Comparison of ENCODE assay signal across 25 cellular contexts in the genomic region with DNA sequence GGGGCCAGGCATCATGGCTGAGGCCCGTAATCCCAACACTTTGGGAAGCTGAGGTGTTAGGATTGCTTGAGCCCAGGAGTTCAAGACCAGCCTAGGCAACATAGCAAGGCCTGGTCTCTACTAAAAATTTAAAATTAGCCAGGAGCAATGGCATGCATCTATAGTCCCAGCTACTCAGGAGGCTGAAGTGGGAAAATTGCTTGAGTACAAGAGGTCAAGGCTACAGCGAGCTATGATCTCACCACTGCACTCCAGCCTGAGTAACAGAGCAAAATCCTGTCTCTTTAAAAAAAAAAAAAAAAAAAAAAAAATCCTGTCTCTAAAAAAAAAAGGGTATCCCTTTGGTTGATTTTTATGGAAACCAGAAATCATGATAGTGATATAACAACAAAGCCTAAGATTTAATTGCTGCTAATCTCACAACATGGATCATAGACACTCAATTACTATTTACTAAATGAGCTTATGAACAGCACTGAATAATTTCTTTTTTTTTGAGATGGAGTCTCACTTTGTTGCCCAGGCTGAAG. TPM values are rescaled to one million over a fixed set of nuclear protein-coding genes. Genes with fewer than 3 reads are reported as not detected.
DNase-seq lines count a peak whose midpoint lies in the region; ATAC-seq, FAIRE-seq and TF ChIP-seq lines count a peak whose summit lies in the region.
"Had no signal": no experiment of that assay in that cellular context is flagged by ENCODE, and none has a peak within 500 bp of the region (broad histone marks: within the 10 kb centered on the region; RNA-seq: fewer than 3 reads in every experiment).

No MANE protein-coding gene starts in this region.

- H3K9me3 ChIP-seq in HepG2 (ENCODE audit: low read length) (no peaks in the 10 kb centered on the region), right lobe of liver (no peaks in the 10 kb centered on the region)
- H3K9me3 ChIP-seq: BLaER1 had no signal

- H3K36me3 ChIP-seq in HepG2 (replicated peaks in 1 of 2; ENCODE audit: control insufficient read depth in 1 of 2, insufficient read depth in 2 of 2, low read length in 2 of 2), result peaks cover 0 to 15% of the 10 kb centered on the region in 2 experiments; a peak in 3 of 5 replicates
- no peaks in the 10 kb centered on the region for H3K36me3 ChIP-seq in right lobe of liver
- no peaks in the 10 kb centered on the region for H3K36me3 ChIP-seq in brain microvascular endothelial cell (replicated peaks)

- H3K4me1 ChIP-seq in HepG2 (ENCODE audit: insufficient read depth, low read length) (peaks cover 20% of the 10 kb centered on the region), right lobe of liver (no peaks in the 10 kb centered on the region)
- H3K4me1 ChIP-seq: BLaER1, Caco-2 had no signal

- in situ Hi-C loops in HepG2 (cut with HindIII; ENCODE audit: extremely low pct_ligation_motif_present, low pct_unique_long_range_greater_than_20kb) (no loop called here), brain microvascular endothelial cell (cut with HindIII; ENCODE audit: low pct_ligation_motif_present, low sequenced_read_pairs) (no loop called here)

- peaks cover 42% of the 10 kb centered on the region for H3K36me3 Mint-ChIP-seq in nephron progenitor cell (ENCODE audit: low read depth)

- CTCF ChIA-PET in HepG2 (lab: Yijun Ruan, JAX; ENCODE audit: low intra/inter-chr PET ratio, low total read pairs), result no interaction called here

- no peaks in the 10 kb centered on the region for H3K79me2 ChIP-seq in HepG2 (ENCODE audit: insufficient read depth, low read length)

- TF ChIP-seq RAD21 in HepG2 (CRISPR knock-in tag; IDR thresholded peaks at IDR 0.05), result no peak

- H2AFZ ChIP-seq in HepG2 (ENCODE audit: low read length), result no peak overlapping the region

- WGBS in HepG2 (ENCODE audit: low lambda C conversion rate), result 38% methylated on average over 2 of the region's 2 CpGs
- WGBS in right lobe of liver (ENCODE audit: insufficient coverage, low coverage, low lambda C conversion rate, missing lambda C conversion rate), result 75% methylated on average over 2 of the region's 2 CpGs

- H3K9me3 Mint-ChIP-seq in nephron progenitor cell, result no peaks in the 10 kb centered on the region
- H3K9me3 Mint-ChIP-seq: CD4-positive, alpha-beta T cell had no signal

- intact Hi-C loops in HepG2 (cut with micrococcal nuclease; ENCODE audit: unreplicated experiment) (no loop called here), right lobe of liver (cut with DNase I) (no loop called here)

- H3K27me3 Mint-ChIP-seq in nephron progenitor cell (ENCODE audit: low read depth, poor library complexity), result peaks cover 5% of the 10 kb centered on the region
- H3K27me3 Mint-ChIP-seq: CD4-positive, alpha-beta T cell had no signal

- peak overlapping the region; percentile 51 for H3K27ac Mint-ChIP-seq in nephron progenitor cell
- H3K27ac Mint-ChIP-seq: CD4-positive, alpha-beta T cell had no signal

- TF ChIP-seq POLR2A in HepG2 (IDR thresholded peaks at IDR 0.05; ENCODE audit: insufficient read depth in 1 of 2, low read depth in 2 of 2, low read length in 2 of 2) (no peak), right lobe of liver (IDR thresholded peaks at IDR 0.05) (no peak)

- no peaks in the 10 kb centered on the region for H4K20me1 ChIP-seq in HepG2 (ENCODE audit: insufficient read depth, low read length)
- H4K20me1 ChIP-seq: BLaER1 had no signal

- no peak overlapping the region for H3K4me3 Mint-ChIP-seq in nephron progenitor cell
- H3K4me3 Mint-ChIP-seq: CD4-positive, alpha-beta T cell had no signal

- ATAC-seq in HepG2 (peak; percentile 86), right lobe of liver (no peak), HG03378 (IDR thresholded peaks at IDR 0.05; ENCODE audit: unreplicated experiment) (no peak), HG02642 (IDR thresholded peaks at IDR 0.05; ENCODE audit: poor library complexity, unreplicated experiment) (no peak)
- ATAC-seq: Panc1, SK-N-SH treated with all-trans-retinoic acid at 6 μM for 48 hours had no signal

- peak; percentile 80 for FAIRE-seq in HepG2 (lab: Jason Lieb, UNC)
- FAIRE-seq: GM12891 had no signal

- H3K4me1 Mint-ChIP-seq in nephron progenitor cell, result no peaks in the 10 kb centered on the region

- H3K4me2 ChIP-seq in HepG2 (ENCODE audit: low read depth, low read length), result 0 out of 2 replicates have a peak overlapping the region, but pooled peaks have one; percentile 13
- H3K4me2 ChIP-seq: BLaER1 had no signal

- H3K4me3 ChIP-seq in HepG2 (replicated peaks in 1 of 3; ENCODE audit: insufficient read depth in 1 of 3, low read depth in 2 of 3, low read length in 3 of 3), result no peak overlapping the region
- H3K4me3 ChIP-seq in right lobe of liver, result no peak overlapping the region
- H3K4me3 ChIP-seq in brain microvascular endothelial cell (ENCODE audit: low read depth, low read length), result no peak overlapping the region
- H3K4me3 ChIP-seq: BLaER1 had no signal

- DNase-seq in HepG2 (ENCODE audit: low spot score) (peak; percentile 65), right lobe of liver (no peak), brain microvascular endothelial cell (peak; percentile 10), nephron progenitor cell (no peak), NCI-H2107 (lab: John Stamatoyannopoulos, UW) (no peak), T1000 (lab: John Stamatoyannopoulos, UW) (no peak)
- DNase-seq: ACHN; Caco-2; CD4-positive, alpha-beta T cell; DMS 273 treated with DMSO at 0.1 percent for 48 hours; DMS79 treated with DMSO at 0.1 percent for 48 hours; GOT3; HCEC 1CT; KBM-7; NCI-H1092 treated with DMSO at 0.1 percent for 48 hours; NCI-H1436 treated with DMSO at 0.1 percent for 48 hours; NCI-H2029; NCI-H69 had no signal

- POLR2A ChIA-PET in HepG2 (lab: Yijun Ruan, JAX), result interaction anchor here (0.7 kb wide), 2 partner anchors 13 to 207 kb away, joined by 3 read pairs; partner anchors contain the start of gene CSNK1G1

- BruUV-seq in HepG2 (replicated peaks; lab: Mats Ljungman, UMichigan), result no TSS peak

- TF ChIP-seq EP300 in HepG2 (IDR thresholded peaks at IDR 0.05; ENCODE audit: low read depth in 2 of 2, low read length in 2 of 2) (no peak), HepG2 (CRISPR knock-in tag; IDR thresholded peaks at IDR 0.05; ENCODE audit: borderline replicate concordance) (no peak)

- H3K27ac ChIP-seq in HepG2 (ENCODE audit: extremely low read length, insufficient read depth, low read length), result peak overlapping the region; percentile 36
- no peak overlapping the region for H3K27ac ChIP-seq in right lobe of liver
- H3K27ac ChIP-seq in brain microvascular endothelial cell, result no peak overlapping the region
- H3K27ac ChIP-seq: 22Rv1, BLaER1 had no signal

- TF ChIP-seq CTCF in HepG2 (CRISPR knock-in tag; IDR thresholded peaks at IDR 0.05) (no peak), right lobe of liver (IDR thresholded peaks at IDR 0.05) (no peak), brain microvascular endothelial cell (IDR thresholded peaks at IDR 0.05; ENCODE audit: low read depth, low read length, missing control alignments) (no peak), nephron progenitor cell (IDR thresholded peaks at IDR 0.05) (no peak)

- H3K9ac ChIP-seq in HepG2 (ENCODE audit: insufficient read depth, low read depth, low read length), result no peak overlapping the region
- H3K9ac ChIP-seq: BLaER1 had no signal

- H3K27me3 ChIP-seq in HepG2 (ENCODE audit: control insufficient read depth in 1 of 2, insufficient read depth in 2 of 2, low read length in 2 of 2), result no peaks in the 10 kb centered on the region
- no peaks in the 10 kb centered on the region for H3K27me3 ChIP-seq in right lobe of liver
- no peaks in the 10 kb centered on the region for H3K27me3 ChIP-seq in brain microvascular endothelial cell (replicated peaks)
- H3K27me3 ChIP-seq: BLaER1 had no signal

RNA-seq across cellular contexts. Expression of gene PCLAF, which starts 12.1 kb away (rescaled TPM):
- 98.9 and 156 TPM in 2 replicates for total RNA-seq in HepG2 (2016; rRNA removed; fragmentation: Illumina TruSeq; extraction: Trizol)
- 16.8 and 25.7 TPM in 2 replicates for total RNA-seq in HepG2 (2016; cell fraction: cytosol; rRNA removed; fragmentation: Illumina TruSeq; extraction: Trizol; ENCODE audit: low read depth)
- 100.0 and 162 TPM in 2 replicates for total RNA-seq in HepG2 (2016; cell fraction: insoluble cytoplasmic fraction; rRNA removed; fragmentation: Illumina TruSeq; extraction: Trizol)
- total RNA-seq in HepG2 (2016; cell fraction: membrane; rRNA removed; fragmentation: Illumina TruSeq; extraction: Trizol), result 45.0 and 48.8 TPM in 2 replicates
- 23.0 and 31.6 TPM in 2 replicates for total RNA-seq in HepG2 (2016; cell fraction: nucleus; rRNA removed; fragmentation: Illumina TruSeq; extraction: Trizol)
- polyA plus RNA-seq in HepG2 (2011; rRNA removed), result 60.9 and 98.6 TPM in 2 replicates
- polyA plus RNA-seq in HepG2 (2011; cell fraction: cytosol; rRNA removed), result 24.4 and 36.5 TPM in 2 replicates
- polyA plus RNA-seq in HepG2 (2011; cell fraction: nucleus; rRNA removed), result 8.8 and 10.1 TPM in 2 replicates
- polyA plus RNA-seq in HepG2 (2012), result 33.4 and 59.0 TPM in 2 replicates
- 45.9 and 53.2 TPM in 2 replicates for polyA plus RNA-seq in HepG2 (2016; cell fraction: cytosol; fragmentation: Illumina TruSeq; extraction: Trizol; ENCODE audit: low read depth)
- 264 and 283 TPM in 2 replicates for polyA plus RNA-seq in HepG2 (2016; cell fraction: insoluble cytoplasmic fraction; fragmentation: Illumina TruSeq; extraction: Trizol; ENCODE audit: low read depth)
- 88.0 and 89.6 TPM in 2 replicates for polyA plus RNA-seq in HepG2 (2016; cell fraction: membrane; fragmentation: Illumina TruSeq; extraction: Trizol; ENCODE audit: low read depth)
- 94.7 and 113 TPM in 2 replicates for polyA plus RNA-seq in HepG2 (2016; cell fraction: nucleus; fragmentation: Illumina TruSeq; extraction: Trizol; ENCODE audit: insufficient read depth, low read depth)
- polyA minus RNA-seq in HepG2 (2011; rRNA and poly(A)+ RNA removed; ENCODE audit: low replicate concordance), result 31.1 and 230 TPM in 2 replicates
- polyA minus RNA-seq in HepG2 (2011; cell fraction: cytosol; rRNA and poly(A)+ RNA removed), result 11.0 and 13.7 TPM in 2 replicates
- polyA minus RNA-seq in HepG2 (2011; cell fraction: nucleus; rRNA and poly(A)+ RNA removed), result 9.8 and 10.4 TPM in 2 replicates
- 1 to 10 TPM in 5 of 6 experiments, under 1 TPM in 1; 0.60 to 5.6 (median 2.1) TPM for total RNA-seq in right lobe of liver

RNA-seq across cellular contexts. Expression of gene CSNK1G1, which starts 13.2 kb away (rescaled TPM):
- total RNA-seq in HepG2 (2016; rRNA removed; fragmentation: Illumina TruSeq; extraction: Trizol) (12.6 and 14.9 TPM in 2 replicates), right lobe of liver (1 to 10 TPM; 3.9 to 7.1 (median 5.5) TPM)
- 9.9 and 12.5 TPM in 2 replicates for total RNA-seq in HepG2 (2016; cell fraction: cytosol; rRNA removed; fragmentation: Illumina TruSeq; extraction: Trizol; ENCODE audit: low read depth)
- 13.1 and 13.8 TPM in 2 replicates for total RNA-seq in HepG2 (2016; cell fraction: insoluble cytoplasmic fraction; rRNA removed; fragmentation: Illumina TruSeq; extraction: Trizol)
- 8.2 and 9.4 TPM in 2 replicates for total RNA-seq in HepG2 (2016; cell fraction: membrane; rRNA removed; fragmentation: Illumina TruSeq; extraction: Trizol)
- 17.8 and 18.1 TPM in 2 replicates for total RNA-seq in HepG2 (2016; cell fraction: nucleus; rRNA removed; fragmentation: Illumina TruSeq; extraction: Trizol)
- 6.9 and 8.5 TPM in 2 replicates for polyA plus RNA-seq in HepG2 (2011; rRNA removed)
- polyA plus RNA-seq in HepG2 (2011; cell fraction: cytosol; rRNA removed), result 3.8 and 5.8 TPM in 2 replicates
- polyA plus RNA-seq in HepG2 (2011; cell fraction: nucleus; rRNA removed), result 4.9 and 7.6 TPM in 2 replicates
- polyA plus RNA-seq in HepG2 (2012), result 4.9 and 5.3 TPM in 2 replicates
- 0.83 and 0.96 TPM in 2 replicates for polyA plus RNA-seq in HepG2 (2016; cell fraction: cytosol; fragmentation: Illumina TruSeq; extraction: Trizol; ENCODE audit: low read depth)
- 7.6 and 8.0 TPM in 2 replicates for polyA plus RNA-seq in HepG2 (2016; cell fraction: insoluble cytoplasmic fraction; fragmentation: Illumina TruSeq; extraction: Trizol; ENCODE audit: low read depth)
- 2.0 and 2.8 TPM in 2 replicates for polyA plus RNA-seq in HepG2 (2016; cell fraction: membrane; fragmentation: Illumina TruSeq; extraction: Trizol; ENCODE audit: low read depth)
- polyA plus RNA-seq in HepG2 (2016; cell fraction: nucleus; fragmentation: Illumina TruSeq; extraction: Trizol; ENCODE audit: insufficient read depth, low read depth), result 9.9 and 10.0 TPM in 2 replicates
- 21.1 and 38.7 TPM in 2 replicates for polyA minus RNA-seq in HepG2 (2011; rRNA and poly(A)+ RNA removed; ENCODE audit: low replicate concordance)
- 9.5 and 9.9 TPM in 2 replicates for polyA minus RNA-seq in HepG2 (2011; cell fraction: cytosol; rRNA and poly(A)+ RNA removed)
- 42.1 and 55.6 TPM in 2 replicates for polyA minus RNA-seq in HepG2 (2011; cell fraction: nucleus; rRNA and poly(A)+ RNA removed)

RNA-seq across cellular contexts. Expression of gene TRIP4, which starts 18.5 kb away (rescaled TPM):
- 7.1 and 19.7 TPM in 2 replicates for total RNA-seq in HepG2 (2016; rRNA removed; fragmentation: Illumina TruSeq; extraction: Trizol)
- total RNA-seq in HepG2 (2016; cell fraction: cytosol; rRNA removed; fragmentation: Illumina TruSeq; extraction: Trizol; ENCODE audit: low read depth), result 6.7 and 9.1 TPM in 2 replicates
- 8.9 and 22.3 TPM in 2 replicates for total RNA-seq in HepG2 (2016; cell fraction: insoluble cytoplasmic fraction; rRNA removed; fragmentation: Illumina TruSeq; extraction: Trizol)
- total RNA-seq in HepG2 (2016; cell fraction: membrane; rRNA removed; fragmentation: Illumina TruSeq; extraction: Trizol), result 7.1 and 11.0 TPM in 2 replicates
- total RNA-seq in HepG2 (2016; cell fraction: nucleus; rRNA removed; fragmentation: Illumina TruSeq; extraction: Trizol), result 9.0 and 12.1 TPM in 2 replicates
- 11.5 and 11.8 TPM in 2 replicates for polyA plus RNA-seq in HepG2 (2011; rRNA removed)
- 6.7 and 9.8 TPM in 2 replicates for polyA plus RNA-seq in HepG2 (2011; cell fraction: cytosol; rRNA removed)
- 5.9 and 7.8 TPM in 2 replicates for polyA plus RNA-seq in HepG2 (2011; cell fraction: nucleus; rRNA removed)
- 16.8 and 18.5 TPM in 2 replicates for polyA plus RNA-seq in HepG2 (2012)
- polyA plus RNA-seq in HepG2 (2016; cell fraction: cytosol; fragmentation: Illumina TruSeq; extraction: Trizol; ENCODE audit: low read depth), result 5.2 and 6.5 TPM in 2 replicates
- polyA plus RNA-seq in HepG2 (2016; cell fraction: insoluble cytoplasmic fraction; fragmentation: Illumina TruSeq; extraction: Trizol; ENCODE audit: low read depth), result 29.8 and 31.4 TPM in 2 replicates
- polyA plus RNA-seq in HepG2 (2016; cell fraction: membrane; fragmentation: Illumina TruSeq; extraction: Trizol; ENCODE audit: low read depth), result 8.3 and 9.5 TPM in 2 replicates
- 20.2 and 22.7 TPM in 2 replicates for polyA plus RNA-seq in HepG2 (2016; cell fraction: nucleus; fragmentation: Illumina TruSeq; extraction: Trizol; ENCODE audit: insufficient read depth, low read depth)
- 12.9 and 19.4 TPM in 2 replicates for polyA minus RNA-seq in HepG2 (2011; rRNA and poly(A)+ RNA removed; ENCODE audit: low replicate concordance)
- polyA minus RNA-seq in HepG2 (2011; cell fraction: cytosol; rRNA and poly(A)+ RNA removed), result 8.0 and 11.1 TPM in 2 replicates
- 26.7 and 30.7 TPM in 2 replicates for polyA minus RNA-seq in HepG2 (2011; cell fraction: nucleus; rRNA and poly(A)+ RNA removed)
- 10 to 100 TPM in 2 of 6 experiments, 1 to 10 TPM in 4; 4.2 to 12.5 (median 9.5) TPM for total RNA-seq in right lobe of liver

Comparison
In these comparisons a context has a peak if more than half of its experiments do, and no peak if none do; other contexts are left out.
1. DNase-seq: peak in HepG2 (single experiment) and brain microvascular endothelial cell (single experiment); none in right lobe of liver (0 of 3), nephron progenitor cell (single experiment), NCI-H2107 (single experiment) and T1000 (single experiment).